Comparison of ENCODE assay signal across 24 cellular contexts in genomic region chr4:26425953-26426352, GRCh38.
"Had no signal": no experiment of that assay in that cellular context is flagged by ENCODE, and none has a peak within 500 bp of the region (broad histone marks: within the 10 kb centered on the region; RNA-seq: fewer than 3 reads in every experiment).

No MANE protein-coding gene starts in this region.

- H2AFZ ChIP-seq: hepatocyte had no signal

- FAIRE-seq: endometrium, frontal cortex had no signal

- ATAC-seq: effector memory CD8-positive, alpha-beta T cell; gastroesophageal sphincter; heart left ventricle; left cardiac atrium; left lung; left ventricle myocardium superior; lower lobe of right lung; mucosa of descending colon; naive thymus-derived CD8-positive, alpha-beta T cell had no signal

- H3K4me1 ChIP-seq: colonic mucosa, foreskin keratinocyte, left lung had no signal

- H3K27ac ChIP-seq: colonic mucosa, epithelial cell of prostate, esophagus muscularis mucosa, foreskin keratinocyte, gastroesophageal sphincter, heart left ventricle, hepatocyte, left lung, lower lobe of right lung had no signal

- H3K9me3 ChIP-seq: colonic mucosa, esophagus muscularis mucosa, gastroesophageal sphincter, left lung, lower lobe of right lung, mucosa of descending colon had no signal

- H3K4me3 ChIP-seq: colonic mucosa, esophagus muscularis mucosa, gastroesophageal sphincter, heart left ventricle, hepatocyte, left lung, lower lobe of right lung, mucosa of descending colon had no signal

- H3K36me3 ChIP-seq: colonic mucosa had no signal

- DNase-seq: colonic mucosa; cortex of kidney; effector CD8-positive, alpha-beta T cell; effector memory CD8-positive, alpha-beta T cell; endodermal cell; foreskin keratinocyte; heart left ventricle; hypothalamus; immature natural killer cell; islet precursor cell; left cardiac atrium; left lung; left ventricle myocardium superior; lower lobe of right lung; mesenchymal stem cell; mucosa of descending colon; naive B cell; naive thymus-derived CD8-positive, alpha-beta T cell had no signal

- H3K27me3 ChIP-seq: colonic mucosa, esophagus muscularis mucosa, foreskin keratinocyte, gastroesophageal sphincter, heart left ventricle, hepatocyte, left lung had no signal

- H3K4me2 ChIP-seq: hepatocyte had no signal
